In genomic region chr1:52550447-52550846, GRCh38 we compare ENCODE assay signal across 3 cellular contexts.
A peak's percentile ranks its signal among the peaks of the same experiment; 100 is the strongest.
TF ChIP-seq lines count a peak whose summit lies in the region.

No MANE protein-coding gene starts in this region.

TF ChIP-seq in SK-N-SH, 30 proteins besides CTCF, POLR2A, EP300 and RAD21:
- no peak for TF ChIP-seq MXI1 (IDR thresholded peaks at IDR 0.05; ENCODE audit: low read depth, low read length)
- TF ChIP-seq RFX5 (IDR thresholded peaks at IDR 0.05; ENCODE audit: low read length) = no peak
- no peak for TF ChIP-seq MAX (IDR thresholded peaks at IDR 0.05; ENCODE audit: low read depth)
- no peak for TF ChIP-seq ZBTB33 (IDR thresholded peaks at IDR 0.05; ENCODE audit: borderline replicate concordance, low read depth)
- no peak for TF ChIP-seq USF1 (IDR thresholded peaks at IDR 0.05; ENCODE audit: borderline replicate concordance, low read depth)
- no peak for TF ChIP-seq PBX3 (IDR thresholded peaks at IDR 0.05)
- TF ChIP-seq RXRA (IDR thresholded peaks at IDR 0.05; ENCODE audit: borderline replicate concordance, low read depth) = no peak
- no peak for TF ChIP-seq MEF2A (IDR thresholded peaks at IDR 0.05; ENCODE audit: borderline replicate concordance, low read depth)
TF ChIP-seq in SK-N-SH: peak in this region for 0.

TF ChIP-seq in SK-N-SH treated with all-trans-retinoic acid at 6 μM for 48 hours, 23 proteins besides CTCF, POLR2A, EP300 and RAD21:
- TF ChIP-seq ZC3H10 (CRISPR knock-in tag; IDR thresholded peaks at IDR 0.05) (no peak), ZFP30 (CRISPR knock-in tag; IDR thresholded peaks at IDR 0.05) (no peak), ZNF70 (CRISPR knock-in tag; IDR thresholded peaks at IDR 0.05) (no peak), PPARA (CRISPR knock-in tag; IDR thresholded peaks at IDR 0.05; ENCODE audit: borderline replicate concordance) (no peak), CREB5 (CRISPR knock-in tag; IDR thresholded peaks at IDR 0.05; ENCODE audit: low read depth) (no peak), POU6F1 (CRISPR knock-in tag; IDR thresholded peaks at IDR 0.05; ENCODE audit: borderline replicate concordance, low read depth) (no peak), ISL1 (CRISPR knock-in tag; IDR thresholded peaks at IDR 0.05) (no peak), TOX (CRISPR knock-in tag; IDR thresholded peaks at IDR 0.05; ENCODE audit: borderline replicate concordance) (no peak), BACH2 (CRISPR knock-in tag; IDR thresholded peaks at IDR 0.05; ENCODE audit: borderline replicate concordance) (no peak), OSR1 (CRISPR knock-in tag; IDR thresholded peaks at IDR 0.05) (no peak), TSHZ2 (CRISPR knock-in tag; IDR thresholded peaks at IDR 0.05) (no peak), ZNF565 (CRISPR knock-in tag; conservative IDR thresholded peaks at IDR 0.05; ENCODE audit: low read depth) (no peak)

TF ChIP-seq in K562, 482 proteins besides CTCF, POLR2A, EP300 and RAD21:
- TF ChIP-seq RCOR1 (IDR thresholded peaks at IDR 0.05; ENCODE audit: borderline replicate concordance in 1 of 2, low read depth in 2 of 2, low read length in 2 of 2) (0 out of 4 replicates have a peak, but pooled peaks of 1 of the 2 experiments have one; percentile 51), AFF4 (CRISPR knock-in tag; IDR thresholded peaks at IDR 0.05) (no peak), CBFA2T3 (IDR thresholded peaks at IDR 0.05) (peak; percentile 44)
